ENCODE assay signal across 8 cellular contexts in genomic region chr17:27544350-27545131, GRCh38.
DNase-seq lines count a peak whose midpoint lies in the region; ATAC-seq, FAIRE-seq and TF ChIP-seq lines count a peak whose summit lies in the region.

No MANE protein-coding gene starts in this region.

- peak overlapping the region; percentile 62 for H3K4me3 Mint-ChIP-seq in activated CD4-positive, alpha-beta T cell treated with anti-CD3 and anti-CD28 coated beads for 36 hours
- peak overlapping the region; percentile 34 to 46 for H3K4me3 Mint-ChIP-seq in effector memory CD8-positive, alpha-beta T cell

- peak; percentile 89 for DNase-seq in activated CD4-positive, alpha-beta T cell treated with anti-CD3 and anti-CD28 coated beads for 36 hours
- no peak for DNase-seq in activated CD4-positive, alpha-beta T cell treated with anti-CD3 and anti-CD28 coated beads for 1 hour
- DNase-seq in SKM-1 (lab: John Stamatoyannopoulos, UW; ENCODE audit: unreplicated experiment) (peak; percentile 29), NCI-H1092 treated with DMSO at 0.1 percent for 48 hours (lab: John Stamatoyannopoulos, UW) (no peak), dedifferentiated amniotic fluid mesenchymal stem cell (ENCODE audit: extremely low spot score) (no peak), D721Med (ENCODE audit: insufficient read length, low spot score) (no peak)
- no peak for DNase-seq in effector memory CD8-positive, alpha-beta T cell

- H3K27ac Mint-ChIP-seq in activated CD4-positive, alpha-beta T cell treated with anti-CD3 and anti-CD28 coated beads for 36 hours: peak overlapping the region; percentile 93
- peak overlapping the region; percentile 79 to 87 for H3K27ac Mint-ChIP-seq in effector memory CD8-positive, alpha-beta T cell

- TF ChIP-seq CTCF in D721Med (IDR thresholded peaks at IDR 0.05; ENCODE audit: insufficient read depth, missing control alignments): no peak

- no peak for FAIRE-seq in D721Med (lab: Jason Lieb, UNC)

- H3K4me1 Mint-ChIP-seq in activated CD4-positive, alpha-beta T cell treated with anti-CD3 and anti-CD28 coated beads for 36 hours: peaks cover 80% of the 10 kb centered on the region
- peaks cover 53 to 64% of the 10 kb centered on the region in 2 donors for H3K4me1 Mint-ChIP-seq in effector memory CD8-positive, alpha-beta T cell (ENCODE audit: low read depth in 2 of 2)

- ATAC-seq in activated CD4-positive, alpha-beta T cell treated with anti-CD3 and anti-CD28 coated beads for 36 hours: peak; percentile 83
- ATAC-seq in HG03064 (IDR thresholded peaks at IDR 0.05; ENCODE audit: low read depth, unreplicated experiment): peak; percentile 67
- ATAC-seq in effector memory CD8-positive, alpha-beta T cell (replicated peaks): peak; percentile 82

- H3K9me3 Mint-ChIP-seq in activated CD4-positive, alpha-beta T cell treated with anti-CD3 and anti-CD28 coated beads for 36 hours (ENCODE audit: low read depth): no peaks in the 10 kb centered on the region
- H3K9me3 Mint-ChIP-seq in effector memory CD8-positive, alpha-beta T cell: no peaks in the 10 kb centered on the region

- intact Hi-C loops in activated CD4-positive, alpha-beta T cell treated with anti-CD3 and anti-CD28 coated beads for 36 hours (cut with DNase I, micrococcal nuclease): loop anchor here (1.0 to 10.0 kb wide), 13 partner anchors 18 to 498 kb away; partner anchors contain the start of genes KSR1 (in 1 of the 2), NLK (in 1 of the 2) and WSB1 (in 1 of the 2)

- CTCF ChIA-PET in activated CD4-positive, alpha-beta T cell treated with anti-CD3 and anti-CD28 coated beads for 36 hours (lab: Charles Lee): interaction anchor here (0.6 to 2.6 kb wide), 20 partner anchors 9 to 759 kb away, joined by 3 to 16 read pairs (median 4); no protein-coding TSS in a partner anchor

- H3K36me3 Mint-ChIP-seq in activated CD4-positive, alpha-beta T cell treated with anti-CD3 and anti-CD28 coated beads for 36 hours (ENCODE audit: low read depth): peaks cover 10% of the 10 kb centered on the region
- peaks cover 2% of the 10 kb centered on the region for H3K36me3 Mint-ChIP-seq in effector memory CD8-positive, alpha-beta T cell (ENCODE audit: insufficient read depth)

- no peaks in the 10 kb centered on the region for H3K27me3 Mint-ChIP-seq in activated CD4-positive, alpha-beta T cell treated with anti-CD3 and anti-CD28 coated beads for 36 hours
- H3K27me3 Mint-ChIP-seq in effector memory CD8-positive, alpha-beta T cell: no peaks in the 10 kb centered on the region

- POLR2A ChIA-PET in activated CD4-positive, alpha-beta T cell treated with anti-CD3 and anti-CD28 coated beads for 36 hours (lab: Charles Lee): interaction anchor here (0.6 to 2.4 kb wide), 12 partner anchors 21 to 250 kb away, joined by 3 to 23 read pairs (median 6); no protein-coding TSS in a partner anchor

Comparison
In these comparisons a context has a peak if more than half of its experiments do, and no peak if none do; other contexts are left out.
1. DNase-seq: peak in activated CD4-positive, alpha-beta T cell treated with anti-CD3 and anti-CD28 coated beads for 36 hours (single experiment) and SKM-1 (single experiment); none in activated CD4-positive, alpha-beta T cell treated with anti-CD3 and anti-CD28 coated beads for 1 hour (single experiment), effector memory CD8-positive, alpha-beta T cell (0 of 3), NCI-H1092 treated with DMSO at 0.1 percent for 48 hours (single experiment), dedifferentiated amniotic fluid mesenchymal stem cell (single experiment) and D721Med (single experiment).
2. Peak in every context shown above with its lines, with median percentiles within 50 percentile points of each other: ATAC-seq.